In the genomic region with DNA sequence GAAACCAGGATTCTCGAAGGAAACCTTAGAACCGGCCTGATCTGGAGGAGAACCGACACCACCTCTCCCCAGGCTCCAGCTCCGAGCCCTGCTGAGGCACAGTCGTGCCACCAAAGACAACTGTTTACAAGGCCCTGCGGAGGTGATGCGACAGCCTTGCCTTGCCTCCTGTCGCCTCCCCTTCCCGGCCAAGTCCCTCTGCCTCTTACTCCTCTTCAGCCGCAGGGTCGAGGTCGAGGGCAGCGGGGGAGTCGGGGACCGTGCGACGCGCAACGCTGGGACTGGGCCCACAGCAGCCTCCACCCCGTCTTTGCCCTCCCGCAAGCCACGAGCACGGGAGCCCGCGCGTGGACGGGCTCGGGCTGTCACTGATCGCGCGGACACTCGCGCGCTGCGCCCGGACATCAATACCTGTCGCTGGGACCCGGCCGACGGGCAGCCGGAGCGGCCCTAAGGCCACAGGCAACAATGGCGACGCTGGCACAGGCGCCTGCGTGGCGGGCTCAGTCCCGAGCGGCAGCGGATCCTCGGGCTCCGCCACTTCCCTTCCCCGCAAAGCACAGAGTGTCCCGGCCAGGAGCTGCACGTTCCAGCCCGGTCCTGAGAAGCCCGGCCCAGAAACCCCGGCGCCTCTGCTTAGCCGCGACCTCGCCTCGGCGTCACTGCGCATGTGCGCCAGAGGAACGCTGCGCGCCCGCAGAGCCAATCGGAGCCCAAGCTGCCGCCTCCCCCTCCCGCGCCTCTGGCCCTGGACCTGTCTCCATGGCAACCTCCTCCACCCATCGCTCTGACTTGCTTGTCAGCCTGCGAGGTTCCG, we compare ENCODE assay signal across 8 cellular contexts. TPM values are rescaled to one million over a fixed set of nuclear protein-coding genes. Genes with fewer than 3 reads are reported as not detected.
DNase-seq lines count a peak whose midpoint lies in the region; ATAC-seq, FAIRE-seq and TF ChIP-seq lines count a peak whose summit lies in the region.

Gene ZNF287, minus strand, starts transcription at position 664 of the 817 bp plus-strand sequence. CDS start 1,473 bp downstream, outside the sequence.

- H3K4me1 ChIP-seq in spleen = peaks cover 7 to 23% (median 17%) of the 10 kb centered on the region in 6 donors

- peaks cover 0 to 7% (median 0%) of the 10 kb centered on the region in 8 donors for H3K9me3 ChIP-seq in spleen

- DNase-seq in GM18507 (ENCODE audit: extremely low spot score, insufficient read length, low read depth) (peak; percentile 98), NCI-H2081 (lab: John Stamatoyannopoulos, UW) (peak; percentile 81 to 91), inferior parietal cortex (ENCODE audit: extremely low spot score) (peak; percentile 93), spleen (peak; percentile 97), OCI-M2 (lab: John Stamatoyannopoulos, UW; ENCODE audit: unreplicated experiment) (no peak)
- DNase-seq in activated CD4-positive, CD25-positive, alpha-beta regulatory T cell treated with anti-CD3 and anti-CD28 coated beads, Interleukin-2, amount 50 U/mL, for 16 hours (ENCODE audit: low read depth, low spot score) = peak; percentile 77
- peak; percentile 81 to 89 for DNase-seq in central memory CD8-positive, alpha-beta T cell (ENCODE audit: low spot score in 2 of 2)

- peak within 1 kb of the TSS in 7 of 8 donors; percentile 43 to 87 (median 79) for H3K27ac ChIP-seq in spleen

- peak in 1 of 3 donors; percentile 18 for TF ChIP-seq POLR2A in spleen (IDR thresholded peaks at IDR 0.05)

- H3K27ac Mint-ChIP-seq in central memory CD8-positive, alpha-beta T cell (ENCODE audit: low read depth) = peak within 1 kb of the TSS; percentile 86

- WGBS in spleen, 5 donors = 3 to 21% (median 5%) methylated on average over 12 to 77 of the region's 77 CpGs

- H3K4me3 ChIP-seq in spleen = peak within 1 kb of the TSS; percentile 69 to 96 (median 84)

- intact Hi-C loops in spleen (cut with DNase I; ENCODE audit: low total_unique reads) = no loop called here

- peak; percentile 96 for ATAC-seq in HG02943 (IDR thresholded peaks at IDR 0.05; ENCODE audit: low read depth, unreplicated experiment)
- ATAC-seq in central memory CD8-positive, alpha-beta T cell (replicated peaks; ENCODE audit: extremely low read depth, poor library complexity, severe bottlenecking) = peak; percentile 96

- no peaks in the 10 kb centered on the region for H3K27me3 ChIP-seq in spleen (replicated peaks in 1 of 7)

- H3K36me3 ChIP-seq in spleen = peaks cover 0 to 31% (median 9%) of the 10 kb centered on the region in 6 donors

- no peak for TF ChIP-seq CTCF in spleen (IDR thresholded peaks at IDR 0.05 in 8 of 11, conservative IDR thresholded peaks at IDR 0.05 in 3 of 11)

- FAIRE-seq in GM18507 (lab: Jason Lieb, UNC) = peak; percentile 96

- no peaks in the 10 kb centered on the region for H3K27me3 Mint-ChIP-seq in central memory CD8-positive, alpha-beta T cell

- H3K9me3 Mint-ChIP-seq in central memory CD8-positive, alpha-beta T cell = no peaks in the 10 kb centered on the region

- peaks cover 9% of the 10 kb centered on the region for H3K36me3 Mint-ChIP-seq in central memory CD8-positive, alpha-beta T cell (ENCODE audit: insufficient read depth)

- H3K4me3 Mint-ChIP-seq in central memory CD8-positive, alpha-beta T cell = peak within 1 kb of the TSS; percentile 80

- peaks cover 6% of the 10 kb centered on the region for H3K4me1 Mint-ChIP-seq in central memory CD8-positive, alpha-beta T cell

RNA-seq across cellular contexts. Expression of gene ZNF287, which starts in this region (rescaled TPM):
- total RNA-seq in spleen = 10 to 100 TPM in 2 of 7 donors, 1 to 10 TPM in 5; 7.2 to 12.2 (median 9.1) TPM
- polyA plus RNA-seq in spleen = 10 to 100 TPM in 1 of 3 donors, 1 to 10 TPM in 2; 5.1 to 10.7 (median 5.9) TPM
